In genomic region chr12:6873094-6874006, GRCh38 we compare ENCODE assay signal across 1 cellular context.
A peak's percentile ranks its signal among the peaks of the same experiment; 100 is the strongest.
TF ChIP-seq lines count a peak whose summit lies in the region.

SPSB2 (minus strand) TSS chr12:6873303; CDS start chr12:6872901, 402 bp downstream.

TF ChIP-seq in HEK293, 187 proteins besides CTCF, POLR2A, EP300 and RAD21 (continued from another document and continues in another):
- TF ChIP-seq PRDM10 (tag by site-specific recombination; IDR thresholded peaks at IDR 0.05) (peak; percentile 85), ZBTB48 (tag by site-specific recombination; IDR thresholded peaks at IDR 0.05) (peak; percentile 88), OSR2 (tag by site-specific recombination; IDR thresholded peaks at IDR 0.05) (peak; percentile 79), EGR2 (tag by site-specific recombination; IDR thresholded peaks at IDR 0.05; ENCODE audit: low read depth) (peak; percentile 61), SP7 (tag by site-specific recombination; IDR thresholded peaks at IDR 0.05) (peak; percentile 73; the same call in 1 of the 2 replicates), KLF10 (tag by site-specific recombination; IDR thresholded peaks at IDR 0.05) (peak; percentile 96), ZIC2 (tag by site-specific recombination; IDR thresholded peaks at IDR 0.05) (peak; percentile 52), ZSCAN30 (tag by site-specific recombination; IDR thresholded peaks at IDR 0.05) (0 out of 2 replicates have a peak, but pooled peaks have one; percentile 13), KLF7 (tag by site-specific recombination; IDR thresholded peaks at IDR 0.05; ENCODE audit: borderline replicate concordance) (0 out of 2 replicates have a peak, but pooled peaks have one; percentile 45), ZNF169 (tag by site-specific recombination; IDR thresholded peaks at IDR 0.05) (no peak), GLI2 (tag by site-specific recombination; IDR thresholded peaks at IDR 0.05; ENCODE audit: borderline replicate concordance, low read depth) (no peak), ZNF76 (tag by site-specific recombination; IDR thresholded peaks at IDR 0.05; ENCODE audit: borderline replicate concordance, low read depth) (peak; percentile 63), ZNF561 (tag by site-specific recombination; IDR thresholded peaks at IDR 0.05; ENCODE audit: borderline replicate concordance) (peak; percentile 47; the same call in 1 of the 2 replicates), ZBTB44 (tag by site-specific recombination; IDR thresholded peaks at IDR 0.05) (peak; percentile 59), ZNF707 (tag by site-specific recombination; IDR thresholded peaks at IDR 0.05) (no peak), WT1 (tag by site-specific recombination; IDR thresholded peaks at IDR 0.05) (0 out of 2 replicates have a peak, but pooled peaks have one; percentile 17), ZNF639 (tag by site-specific recombination; IDR thresholded peaks at IDR 0.05) (no peak), BCL11A (tag by site-specific recombination; IDR thresholded peaks at IDR 0.05; ENCODE audit: low read depth) (no peak), ZXDB (tag by site-specific recombination; IDR thresholded peaks at IDR 0.05) (peak; percentile 70; the same call in 1 of the 2 replicates), ZNF629 (tag by site-specific recombination; IDR thresholded peaks at IDR 0.05) (peak; percentile 72), ZNF501 (tag by site-specific recombination; IDR thresholded peaks at IDR 0.05) (peak; percentile 80), ZSCAN16 (tag by site-specific recombination; IDR thresholded peaks at IDR 0.05) (no peak), ZNF248 (tag by site-specific recombination; IDR thresholded peaks at IDR 0.05) (no peak), GLI4 (tag by site-specific recombination; IDR thresholded peaks at IDR 0.05) (peak; percentile 62), ZBTB6 (tag by site-specific recombination; IDR thresholded peaks at IDR 0.05) (peak; percentile 64), INSM2 (tag by site-specific recombination; IDR thresholded peaks at IDR 0.05) (peak; percentile 9; the same call in 1 of the 2 replicates), ZNF394 (tag by site-specific recombination; IDR thresholded peaks at IDR 0.05; ENCODE audit: borderline replicate concordance) (peak; percentile 73; the same call in 1 of the 2 replicates), ZFP69B (tag by site-specific recombination; IDR thresholded peaks at IDR 0.05) (peak; percentile 51; the same call in 1 of the 2 replicates), GLIS1 (tag by site-specific recombination; IDR thresholded peaks at IDR 0.05) (peak; percentile 53), ZSCAN23 (tag by site-specific recombination; IDR thresholded peaks at IDR 0.05) (0 out of 2 replicates have a peak, but pooled peaks have one; percentile 16), KLF8 (tag by site-specific recombination; IDR thresholded peaks at IDR 0.05) (peak; percentile 89), ZNF335 (tag by site-specific recombination; conservative IDR thresholded peaks at IDR 0.05) (peak; percentile 88), KLF1 (tag by site-specific recombination; IDR thresholded peaks at IDR 0.05) (peak; percentile 93), ZNF571 (tag by site-specific recombination; IDR thresholded peaks at IDR 0.05) (no peak), ZNF660 (tag by site-specific recombination; IDR thresholded peaks at IDR 0.05) (peak; percentile 60; the same call in 1 of the 2 replicates), ZBTB20 (tag by site-specific recombination; IDR thresholded peaks at IDR 0.05) (peak; percentile 66; the same call in 1 of the 2 replicates), ZBTB8A (tag by site-specific recombination; IDR thresholded peaks at IDR 0.05) (peak; percentile 90), PRDM1 (tag by site-specific recombination; IDR thresholded peaks at IDR 0.05) (no peak), ZNF2 (tag by site-specific recombination; IDR thresholded peaks at IDR 0.05) (0 out of 2 replicates have a peak, but pooled peaks have one; percentile 21), ZNF114 (tag by site-specific recombination; IDR thresholded peaks at IDR 0.05) (no peak), ZEB2 (tag by site-specific recombination; IDR thresholded peaks at IDR 0.05) (peak; percentile 85), ELK4 (IDR thresholded peaks at IDR 0.05; ENCODE audit: borderline replicate concordance, low read depth, low read length) (no peak), SCRT2 (tag by site-specific recombination; IDR thresholded peaks at IDR 0.05) (no peak), ZBTB11 (tag by site-specific recombination; conservative IDR thresholded peaks at IDR 0.05; ENCODE audit: low read depth) (peak; percentile 96), KLF16 (tag by site-specific recombination; IDR thresholded peaks at IDR 0.05) (peak; percentile 96), GLIS2 (tag by site-specific recombination; IDR thresholded peaks at IDR 0.05) (peak; percentile 77), ZNF580 (tag by site-specific recombination; IDR thresholded peaks at IDR 0.05) (0 out of 2 replicates have a peak, but pooled peaks have one; percentile 12), ZNF48 (tag by site-specific recombination; IDR thresholded peaks at IDR 0.05) (no peak), KLF9 (tag by site-specific recombination; IDR thresholded peaks at IDR 0.05; ENCODE audit: low read depth) (peak; percentile 99), KLF17 (tag by site-specific recombination; IDR thresholded peaks at IDR 0.05) (0 out of 2 replicates have a peak, but pooled peaks have one; percentile 61), ZFHX2 (tag by site-specific recombination; conservative IDR thresholded peaks at IDR 0.05) (peak; percentile 80), ZNF24 (tag by site-specific recombination; IDR thresholded peaks at IDR 0.05) (0 out of 2 replicates have a peak, but pooled peaks have one; percentile 17)
